ENCODE assay signal across 8 cellular contexts in genomic region chr7:121138262-121138933, GRCh38.
DNase-seq lines count a peak whose midpoint lies in the region; ATAC-seq, FAIRE-seq and TF ChIP-seq lines count a peak whose summit lies in the region.

No MANE protein-coding gene starts in this region.

- H3K27ac ChIP-seq in Karpas-422 (ENCODE audit: low read length): no peak overlapping the region
- no peak overlapping the region for H3K27ac ChIP-seq in esophagus squamous epithelium

- peak overlapping the region; percentile 52 to 66 for H3K4me3 Mint-ChIP-seq in activated T-cell treated with anti-CD3 and anti-CD28 coated beads, Interleukin-2, amount 50 U/mL, for 72 hours
- H3K4me3 Mint-ChIP-seq in T-cell: peak overlapping the region in 1 of 3 donors; percentile 58

- H3K36me3 Mint-ChIP-seq in activated T-cell treated with anti-CD3 and anti-CD28 coated beads, Interleukin-2, amount 50 U/mL, for 72 hours (ENCODE audit: insufficient read depth in 2 of 2): no peaks in the 10 kb centered on the region
- no peaks in the 10 kb centered on the region for H3K36me3 Mint-ChIP-seq in T-cell

- no peaks in the 10 kb centered on the region for H4K20me1 ChIP-seq in Karpas-422 (ENCODE audit: insufficient read depth, low read depth, low read length)

- H3K27me3 ChIP-seq in Karpas-422 (ENCODE audit: low read length): no peaks in the 10 kb centered on the region
- no peaks in the 10 kb centered on the region for H3K27me3 ChIP-seq in esophagus squamous epithelium

- no peaks in the 10 kb centered on the region for H3K9me3 ChIP-seq in Karpas-422 (ENCODE audit: low read length)
- no peaks in the 10 kb centered on the region for H3K9me3 ChIP-seq in esophagus squamous epithelium

- peak overlapping the region; percentile 18 for H3K4me2 ChIP-seq in Karpas-422 (ENCODE audit: low read depth, low read length, poor library complexity, severe bottlenecking)

- H3K4me3 ChIP-seq in Karpas-422 (ENCODE audit: low read length) (no peak overlapping the region), esophagus squamous epithelium (peak overlapping the region in 1 of 4 donors; percentile 16)

- peak overlapping the region; percentile 78 for H3K27ac Mint-ChIP-seq in activated T-cell treated with anti-CD3 and anti-CD28 coated beads, Interleukin-2, amount 50 U/mL, for 72 hours
- H3K27ac Mint-ChIP-seq in T-cell: no peak overlapping the region

- peaks cover 34% of the 10 kb centered on the region for H3K27me3 Mint-ChIP-seq in activated T-cell treated with anti-CD3 and anti-CD28 coated beads, Interleukin-2, amount 50 U/mL, for 72 hours (ENCODE audit: low read depth)
- peaks cover 0 to 4% of the 10 kb centered on the region in 2 donors for H3K27me3 Mint-ChIP-seq in T-cell

- no peak overlapping the region for H2AFZ ChIP-seq in Karpas-422 (ENCODE audit: low read length)

- CTCF ChIA-PET in T-cell (lab: Charles Lee): interaction anchor here in 1 of 2 donors (0.6 kb wide), 1 partner anchor 142 kb away, joined by 3 read pairs; no protein-coding TSS in a partner anchor

- no peaks in the 10 kb centered on the region for H3K36me3 ChIP-seq in Karpas-422 (ENCODE audit: insufficient read depth, low read length)
- peaks cover 0 to 13% (median 0%) of the 10 kb centered on the region in 3 donors for H3K36me3 ChIP-seq in esophagus squamous epithelium

- POLR2A ChIA-PET in T-cell (lab: Charles Lee): no interaction called here

- no peak overlapping the region; the same call in 1 of the 2 replicates for H3K9ac ChIP-seq in Karpas-422 (ENCODE audit: low read length)

- FAIRE-seq in GM18507 (lab: Jason Lieb, UNC): peak; percentile 93

- intact Hi-C loops in esophagus squamous epithelium (cut with DNase I): no loop called here

- no peak for TF ChIP-seq POLR2A in esophagus squamous epithelium (IDR thresholded peaks at IDR 0.05)

- ATAC-seq in GM21529 (IDR thresholded peaks at IDR 0.05; ENCODE audit: unreplicated experiment): peak; percentile 100
- peak; percentile 94 to 95 for ATAC-seq in activated T-cell treated with anti-CD3 and anti-CD28 coated beads, Interleukin-2, amount 50 U/mL, for 72 hours (replicated peaks in 1 of 2)
- no peak for ATAC-seq in T-cell (replicated peaks in 1 of 4)

- H3K79me2 ChIP-seq in Karpas-422 (ENCODE audit: low read length): no peaks in the 10 kb centered on the region

- H3K4me1 ChIP-seq in Karpas-422 (ENCODE audit: low read length) (no peaks in the 10 kb centered on the region), esophagus squamous epithelium (no peaks in the 10 kb centered on the region)

- peak; percentile 4 for DNase-seq in GM18507 (ENCODE audit: extremely low spot score, insufficient read length, low read depth)
- no peak for DNase-seq in Karpas-422
- DNase-seq in activated T-cell treated with anti-CD3 and anti-CD28 coated beads, Interleukin-2, amount 50 U/mL, for 72 hours: peak; percentile 22 to 23
- no peak for DNase-seq in stimulated activated CD4-positive, alpha-beta T cell treated with anti-CD3 and anti-CD28 coated beads, Interleukin-2, amount 100 ng/mL, for 24 hours
- no peak for DNase-seq in T-cell
- no peak for DNase-seq in activated CD4-positive, alpha-beta T cell treated with anti-CD3 and anti-CD28 coated beads, Interleukin-2, amount 50 U/mL, for 4 hours
- DNase-seq in esophagus squamous epithelium (lab: John Stamatoyannopoulos, UW): no peak

- H3K9me3 Mint-ChIP-seq in activated T-cell treated with anti-CD3 and anti-CD28 coated beads, Interleukin-2, amount 50 U/mL, for 72 hours: no peaks in the 10 kb centered on the region
- H3K9me3 Mint-ChIP-seq in T-cell: no peaks in the 10 kb centered on the region

- WGBS in esophagus squamous epithelium, 2 donors: 47 to 52% methylated on average over 8 of the region's 8 CpGs

- no peak for TF ChIP-seq CTCF in esophagus squamous epithelium (IDR thresholded peaks at IDR 0.05)

- H3K9me2 ChIP-seq in Karpas-422 (replicated peaks; ENCODE audit: insufficient read depth, low read length): no peaks in the 10 kb centered on the region

- peaks cover 32% of the 10 kb centered on the region for H3K4me1 Mint-ChIP-seq in activated T-cell treated with anti-CD3 and anti-CD28 coated beads, Interleukin-2, amount 50 U/mL, for 72 hours (ENCODE audit: low read depth)
- peaks cover 0 to 6% (median 0%) of the 10 kb centered on the region in 3 donors for H3K4me1 Mint-ChIP-seq in T-cell

Comparison
In these comparisons a context has a peak if more than half of its experiments do, and no peak if none do; other contexts are left out.
1. DNase-seq: peak in GM18507 (single experiment) and activated T-cell treated with anti-CD3 and anti-CD28 coated beads, Interleukin-2, amount 50 U/mL, for 72 hours (2 of 2); none in Karpas-422 (single experiment), stimulated activated CD4-positive, alpha-beta T cell treated with anti-CD3 and anti-CD28 coated beads, Interleukin-2, amount 100 ng/mL, for 24 hours (0 of 2), T-cell (0 of 34), activated CD4-positive, alpha-beta T cell treated with anti-CD3 and anti-CD28 coated beads, Interleukin-2, amount 50 U/mL, for 4 hours (0 of 2) and esophagus squamous epithelium (single experiment).
2. ATAC-seq: peak in GM21529 (single experiment) and activated T-cell treated with anti-CD3 and anti-CD28 coated beads, Interleukin-2, amount 50 U/mL, for 72 hours (2 of 2); none in T-cell (0 of 4).